In genomic region chr11:18394300-18394927, GRCh38 we compare ENCODE assay signal across 1 cellular context.
TF ChIP-seq lines count a peak whose summit lies in the region.

LDHA (plus strand) TSS chr11:18394563; CDS start chr11:18396843, 2,280 bp downstream.

TF ChIP-seq in K562, 482 proteins besides CTCF, POLR2A, EP300 and RAD21 (continued from another document and continues in another):
- TF ChIP-seq SRSF9 (IDR thresholded peaks at IDR 0.05; ENCODE audit: borderline replicate concordance, low read depth, low read length) (no peak), ZNF740 (CRISPR knock-in tag; IDR thresholded peaks at IDR 0.05) (peak; percentile 100), ZNF740 (tag; IDR thresholded peaks at IDR 0.05) (peak in 1 of 2 experiments; percentile 96; a peak in 2 of 4 replicates), NCOA1 (IDR thresholded peaks at IDR 0.05; ENCODE audit: low read depth) (no peak), GABPB2 (CRISPR knock-in tag; conservative IDR thresholded peaks at IDR 0.05) (no peak), SFPQ (IDR thresholded peaks at IDR 0.05; ENCODE audit: low read depth, low read length) (no peak), MLX (CRISPR knock-in tag; conservative IDR thresholded peaks at IDR 0.05) (0 out of 4 replicates have a peak, but pooled peaks of 1 of the 2 experiments have one; percentile 73), ZNF184 (CRISPR knock-in tag; IDR thresholded peaks at IDR 0.05) (no peak), FOXK1 (CRISPR knock-in tag; IDR thresholded peaks at IDR 0.05; ENCODE audit: borderline replicate concordance) (peak; percentile 92; the same call in 1 of the 2 replicates), IFI16 (CRISPR knock-in tag; IDR thresholded peaks at IDR 0.05) (no peak), KDM4B (IDR thresholded peaks at IDR 0.05; ENCODE audit: borderline replicate concordance in 2 of 2, low read depth in 1 of 2) (peak in 1 of 2 experiments; percentile 88; a peak in 1 of 4 replicates), BRD4 (IDR thresholded peaks at IDR 0.05) (no peak), ZNF277 (CRISPR knock-in tag; IDR thresholded peaks at IDR 0.05; ENCODE audit: borderline replicate concordance) (no peak), PPARD (CRISPR knock-in tag; IDR thresholded peaks at IDR 0.05) (no peak), FOXJ3 (CRISPR knock-in tag; IDR thresholded peaks at IDR 0.05) (no peak), OTX1 (CRISPR knock-in tag; IDR thresholded peaks at IDR 0.05) (no peak), ELF1 (tag; IDR thresholded peaks at IDR 0.05) (0 out of 2 replicates have a peak, but pooled peaks have one; percentile 26), CCAR2 (IDR thresholded peaks at IDR 0.05; ENCODE audit: low read depth, low read length) (no peak), XRCC4 (IDR thresholded peaks at IDR 0.05; ENCODE audit: extremely low read depth, insufficient read depth, insufficient read length) (no peak), PTBP1 (IDR thresholded peaks at IDR 0.05; ENCODE audit: low read depth, low read length) (peak; percentile 66; the same call in 1 of the 2 replicates), GTF3C2 (IDR thresholded peaks at IDR 0.05; ENCODE audit: borderline replicate concordance, extremely low read depth, insufficient read length) (no peak), MAFF (IDR thresholded peaks at IDR 0.05; ENCODE audit: low read length) (no peak), NFIX (CRISPR knock-in tag; IDR thresholded peaks at IDR 0.05; ENCODE audit: low read depth) (no peak), YBX1 (IDR thresholded peaks at IDR 0.05) (no peak), SMAD1 (IDR thresholded peaks at IDR 0.05; ENCODE audit: low read depth, low read length, partially characterized antibody) (no peak), THAP7 (CRISPR knock-in tag; IDR thresholded peaks at IDR 0.05) (no peak), PTTG1 (tag; IDR thresholded peaks at IDR 0.05; ENCODE audit: low read depth) (no peak), RBM22 (IDR thresholded peaks at IDR 0.05; ENCODE audit: low read depth, low read length, poor library complexity, severe bottlenecking) (peak; percentile 96), TRIM28 (IDR thresholded peaks at IDR 0.05) (no peak), GTF2B (IDR thresholded peaks at IDR 0.05; ENCODE audit: extremely low read depth, insufficient read length) (no peak), SMARCA4 (IDR thresholded peaks at IDR 0.05) (no peak), RBM34 (IDR thresholded peaks at IDR 0.05; ENCODE audit: borderline replicate concordance, insufficient read depth, low read length) (no peak), ZNF586 (CRISPR knock-in tag; conservative IDR thresholded peaks at IDR 0.05) (no peak), PHF21A (IDR thresholded peaks at IDR 0.05; ENCODE audit: borderline replicate concordance, low read depth) (no peak), ZNF436 (CRISPR knock-in tag; IDR thresholded peaks at IDR 0.05) (no peak), PYGO2 (tag; IDR thresholded peaks at IDR 0.05) (no peak), GABPB1 (CRISPR knock-in tag; IDR thresholded peaks at IDR 0.05) (peak; percentile 76; the same call in 1 of the 2 replicates), EZH2 (IDR thresholded peaks at IDR 0.05; ENCODE audit: borderline replicate concordance, low read depth, low read length) (no peak), TAF15 (IDR thresholded peaks at IDR 0.05; ENCODE audit: low read depth, low read length) (no peak), ESRRA (IDR thresholded peaks at IDR 0.05; ENCODE audit: borderline replicate concordance, low read depth) (peak; percentile 55; the same call in 1 of the 2 replicates)
- TF ChIP-seq, protein P1, sequence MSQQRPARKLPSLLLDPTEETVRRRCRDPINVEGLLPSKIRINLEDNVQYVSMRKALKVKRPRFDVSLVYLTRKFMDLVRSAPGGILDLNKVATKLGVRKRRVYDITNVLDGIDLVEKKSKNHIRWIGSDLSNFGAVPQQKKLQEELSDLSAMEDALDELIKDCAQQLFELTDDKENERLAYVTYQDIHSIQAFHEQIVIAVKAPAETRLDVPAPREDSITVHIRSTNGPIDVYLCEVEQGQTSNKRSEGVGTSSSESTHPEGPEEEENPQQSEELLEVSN (IDR thresholded peaks at IDR 0.05; ENCODE audit: borderline replicate concordance in 1 of 2, extremely low read depth in 1 of 2, insufficient read depth in 1 of 2, insufficient read length in 1 of 2, low read depth in 1 of 2, low read length in 1 of 2, poor library complexity in 1 of 2, severe bottlenecking in 1 of 2): peak; percentile 93
- TF ChIP-seq, protein P2, sequence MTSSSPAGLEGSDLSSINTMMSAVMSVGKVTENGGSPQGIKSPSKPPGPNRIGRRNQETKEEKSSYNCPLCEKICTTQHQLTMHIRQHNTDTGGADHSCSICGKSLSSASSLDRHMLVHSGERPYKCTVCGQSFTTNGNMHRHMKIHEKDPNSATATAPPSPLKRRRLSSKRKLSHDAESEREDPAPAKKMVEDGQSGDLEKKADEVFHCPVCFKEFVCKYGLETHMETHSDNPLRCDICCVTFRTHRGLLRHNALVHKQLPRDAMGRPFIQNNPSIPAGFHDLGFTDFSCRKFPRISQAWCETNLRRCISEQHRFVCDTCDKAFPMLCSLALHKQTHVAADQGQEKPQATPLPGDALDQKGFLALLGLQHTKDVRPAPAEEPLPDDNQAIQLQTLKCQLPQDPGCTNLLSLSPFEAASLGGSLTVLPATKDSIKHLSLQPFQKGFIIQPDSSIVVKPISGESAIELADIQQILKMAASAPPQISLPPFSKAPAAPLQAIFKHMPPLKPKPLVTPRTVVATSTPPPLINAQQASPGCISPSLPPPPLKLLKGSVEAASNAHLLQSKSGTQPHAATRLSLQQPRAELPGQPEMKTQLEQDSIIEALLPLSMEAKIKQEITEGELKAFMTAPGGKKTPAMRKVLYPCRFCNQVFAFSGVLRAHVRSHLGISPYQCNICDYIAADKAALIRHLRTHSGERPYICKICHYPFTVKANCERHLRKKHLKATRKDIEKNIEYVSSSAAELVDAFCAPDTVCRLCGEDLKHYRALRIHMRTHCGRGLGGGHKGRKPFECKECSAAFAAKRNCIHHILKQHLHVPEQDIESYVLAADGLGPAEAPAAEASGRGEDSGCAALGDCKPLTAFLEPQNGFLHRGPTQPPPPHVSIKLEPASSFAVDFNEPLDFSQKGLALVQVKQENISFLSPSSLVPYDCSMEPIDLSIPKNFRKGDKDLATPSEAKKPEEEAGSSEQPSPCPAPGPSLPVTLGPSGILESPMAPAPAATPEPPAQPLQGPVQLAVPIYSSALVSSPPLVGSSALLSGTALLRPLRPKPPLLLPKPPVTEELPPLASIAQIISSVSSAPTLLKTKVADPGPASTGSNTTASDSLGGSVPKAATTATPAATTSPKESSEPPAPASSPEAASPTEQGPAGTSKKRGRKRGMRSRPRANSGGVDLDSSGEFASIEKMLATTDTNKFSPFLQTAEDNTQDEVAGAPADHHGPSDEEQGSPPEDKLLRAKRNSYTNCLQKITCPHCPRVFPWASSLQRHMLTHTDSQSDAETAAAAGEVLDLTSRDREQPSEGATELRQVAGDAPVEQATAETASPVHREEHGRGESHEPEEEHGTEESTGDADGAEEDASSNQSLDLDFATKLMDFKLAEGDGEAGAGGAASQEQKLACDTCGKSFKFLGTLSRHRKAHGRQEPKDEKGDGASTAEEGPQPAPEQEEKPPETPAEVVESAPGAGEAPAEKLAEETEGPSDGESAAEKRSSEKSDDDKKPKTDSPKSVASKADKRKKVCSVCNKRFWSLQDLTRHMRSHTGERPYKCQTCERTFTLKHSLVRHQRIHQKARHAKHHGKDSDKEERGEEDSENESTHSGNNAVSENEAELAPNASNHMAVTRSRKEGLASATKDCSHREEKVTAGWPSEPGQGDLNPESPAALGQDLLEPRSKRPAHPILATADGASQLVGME (CRISPR knock-in tag; IDR thresholded peaks at IDR 0.05): no peak
- TF ChIP-seq, protein P3, sequence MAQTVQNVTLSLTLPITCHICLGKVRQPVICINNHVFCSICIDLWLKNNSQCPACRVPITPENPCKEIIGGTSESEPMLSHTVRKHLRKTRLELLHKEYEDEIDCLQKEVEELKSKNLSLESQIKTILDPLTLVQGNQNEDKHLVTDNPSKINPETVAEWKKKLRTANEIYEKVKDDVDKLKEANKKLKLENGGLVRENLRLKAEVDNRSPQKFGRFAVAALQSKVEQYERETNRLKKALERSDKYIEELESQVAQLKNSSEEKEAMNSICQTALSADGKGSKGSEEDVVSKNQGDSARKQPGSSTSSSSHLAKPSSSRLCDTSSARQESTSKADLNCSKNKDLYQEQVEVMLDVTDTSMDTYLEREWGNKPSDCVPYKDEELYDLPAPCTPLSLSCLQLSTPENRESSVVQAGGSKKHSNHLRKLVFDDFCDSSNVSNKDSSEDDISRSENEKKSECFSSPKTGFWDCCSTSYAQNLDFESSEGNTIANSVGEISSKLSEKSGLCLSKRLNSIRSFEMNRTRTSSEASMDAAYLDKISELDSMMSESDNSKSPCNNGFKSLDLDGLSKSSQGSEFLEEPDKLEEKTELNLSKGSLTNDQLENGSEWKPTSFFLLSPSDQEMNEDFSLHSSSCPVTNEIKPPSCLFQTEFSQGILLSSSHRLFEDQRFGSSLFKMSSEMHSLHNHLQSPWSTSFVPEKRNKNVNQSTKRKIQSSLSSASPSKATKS (CRISPR knock-in tag; IDR thresholded peaks at IDR 0.05): no peak
- TF ChIP-seq, protein P4, sequence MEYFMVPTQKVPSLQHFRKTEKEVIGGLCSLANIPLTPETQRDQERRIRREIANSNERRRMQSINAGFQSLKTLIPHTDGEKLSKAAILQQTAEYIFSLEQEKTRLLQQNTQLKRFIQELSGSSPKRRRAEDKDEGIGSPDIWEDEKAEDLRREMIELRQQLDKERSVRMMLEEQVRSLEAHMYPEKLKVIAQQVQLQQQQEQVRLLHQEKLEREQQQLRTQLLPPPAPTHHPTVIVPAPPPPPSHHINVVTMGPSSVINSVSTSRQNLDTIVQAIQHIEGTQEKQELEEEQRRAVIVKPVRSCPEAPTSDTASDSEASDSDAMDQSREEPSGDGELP (CRISPR knock-in tag; IDR thresholded peaks at IDR 0.05; ENCODE audit: borderline replicate concordance): peak; percentile 91
